12 cellular contexts compared by ENCODE assay signal in genomic region chr14:93006484-93007128, GRCh38.
A peak's percentile ranks its signal among the peaks of the same experiment; 100 is the strongest.
DNase-seq lines count a peak whose midpoint lies in the region; ATAC-seq and TF ChIP-seq lines count a peak whose summit lies in the region.
"Had no signal": no experiment of that assay in that cellular context is flagged by ENCODE, and none has a peak within 500 bp of the region (broad histone marks: within the 10 kb centered on the region; RNA-seq: fewer than 3 reads in every experiment).

No MANE protein-coding gene starts in this region.

- H3K27ac Mint-ChIP-seq in endodermal cell: peak overlapping the region; percentile 26
- no peak overlapping the region for H3K27ac Mint-ChIP-seq in activated CD4-positive, alpha-beta T cell treated with anti-CD3 and anti-CD28 coated beads for 36 hours
- H3K27ac Mint-ChIP-seq: activated T-helper 17 cell treated with anti-CD3 and anti-CD28 coated beads, Interleukin-2, amount 50 U/mL, for 72 hours had no signal

- H3K4me3 Mint-ChIP-seq in endodermal cell: no peak overlapping the region
- H3K4me3 Mint-ChIP-seq in activated CD4-positive, alpha-beta T cell treated with anti-CD3 and anti-CD28 coated beads for 36 hours: no peak overlapping the region
- H3K4me3 Mint-ChIP-seq: activated T-helper 17 cell treated with anti-CD3 and anti-CD28 coated beads, Interleukin-2, amount 50 U/mL, for 72 hours had no signal

- H3K36me3 Mint-ChIP-seq in endodermal cell (ENCODE audit: low read depth): no peaks in the 10 kb centered on the region
- H3K36me3 Mint-ChIP-seq in activated CD4-positive, alpha-beta T cell treated with anti-CD3 and anti-CD28 coated beads for 36 hours (ENCODE audit: low read depth): no peaks in the 10 kb centered on the region

- intact Hi-C loops in prostate gland (cut with DNase I): no loop called here
- intact Hi-C loops in activated CD4-positive, alpha-beta T cell treated with anti-CD3 and anti-CD28 coated beads for 36 hours (cut with DNase I, micrococcal nuclease): no loop called here

- peaks cover 4% of the 10 kb centered on the region for H3K4me1 Mint-ChIP-seq in endodermal cell
- H3K4me1 Mint-ChIP-seq in activated CD4-positive, alpha-beta T cell treated with anti-CD3 and anti-CD28 coated beads for 36 hours: no peaks in the 10 kb centered on the region

- peak overlapping the region; percentile 17 for H3K27ac ChIP-seq in endodermal cell (ENCODE audit: low read depth, low read length)
- H3K27ac ChIP-seq in prostate gland: no peak overlapping the region
- H3K27ac ChIP-seq: right lobe of liver had no signal

- H3K27me3 ChIP-seq in endodermal cell (ENCODE audit: control insufficient read depth, insufficient read depth, low read length, poor library complexity, severe bottlenecking): no peaks in the 10 kb centered on the region
- no peaks in the 10 kb centered on the region for H3K27me3 ChIP-seq in prostate gland (replicated peaks; ENCODE audit: insufficient read depth)
- H3K27me3 ChIP-seq: right lobe of liver had no signal

- CTCF ChIA-PET in activated CD4-positive, alpha-beta T cell treated with anti-CD3 and anti-CD28 coated beads for 36 hours (lab: Charles Lee): no interaction called here

- TF ChIP-seq CTCF in GM12865 (IDR thresholded peaks at IDR 0.05; ENCODE audit: insufficient read depth, low read depth, low read length, missing control alignments) (no peak), endodermal cell (conservative IDR thresholded peaks at IDR 0.05) (no peak), prostate gland (IDR thresholded peaks at IDR 0.05) (no peak)

- H3K4me3 ChIP-seq in GM12865 (ENCODE audit: low read depth, low read length) (no peak overlapping the region), endodermal cell (ENCODE audit: low read length) (no peak overlapping the region), prostate gland (no peak overlapping the region)
- H3K4me3 ChIP-seq: right lobe of liver had no signal

- 83 to 93% methylated on average over 7 to 8 of the region's 8 CpGs for WGBS in endodermal cell (ENCODE audit: insufficient coverage in 1 of 2, insufficient read length in 1 of 2), 2 experiments
- 41% methylated on average over 8 of the region's 8 CpGs for WGBS in prostate gland

- H3K36me3 ChIP-seq in endodermal cell (ENCODE audit: control insufficient read depth, insufficient read depth, low read length): no peaks in the 10 kb centered on the region
- H3K36me3 ChIP-seq in prostate gland: no peaks in the 10 kb centered on the region
- H3K36me3 ChIP-seq: right lobe of liver had no signal

- POLR2A ChIA-PET in activated CD4-positive, alpha-beta T cell treated with anti-CD3 and anti-CD28 coated beads for 36 hours (lab: Charles Lee): no interaction called here

- TF ChIP-seq POLR2A in prostate gland (IDR thresholded peaks at IDR 0.05): no peak

- DNase-seq in GM12865 (ENCODE audit: low read depth) (peak; percentile 10), NCI-H446 treated with DMSO at 0.1 percent for 48 hours (lab: John Stamatoyannopoulos, UW) (peak; percentile 27), endodermal cell (no peak), prostate gland (ENCODE audit: low spot score) (peak; percentile 40)
- no peak for DNase-seq in activated CD4-positive, alpha-beta T cell treated with anti-CD3 and anti-CD28 coated beads for 36 hours
- DNase-seq: effector CD8-positive, alpha-beta T cell; NCI-H748 treated with DMSO at 0.1 percent for 48 hours had no signal

- no peaks in the 10 kb centered on the region for H3K9me3 Mint-ChIP-seq in endodermal cell
- no peaks in the 10 kb centered on the region for H3K9me3 Mint-ChIP-seq in activated CD4-positive, alpha-beta T cell treated with anti-CD3 and anti-CD28 coated beads for 36 hours (ENCODE audit: low read depth)
- H3K9me3 Mint-ChIP-seq: activated T-helper 17 cell treated with anti-CD3 and anti-CD28 coated beads, Interleukin-2, amount 50 U/mL, for 72 hours had no signal

- no peaks in the 10 kb centered on the region for H3K9me3 ChIP-seq in endodermal cell (ENCODE audit: control insufficient read depth, low read length)
- no peaks in the 10 kb centered on the region for H3K9me3 ChIP-seq in prostate gland
- H3K9me3 ChIP-seq: right lobe of liver had no signal

- H3K4me1 ChIP-seq in endodermal cell (ENCODE audit: control insufficient read depth, insufficient read depth, low read length) (peaks cover 2% of the 10 kb centered on the region), prostate gland (replicated peaks) (peaks cover 23% of the 10 kb centered on the region)

- ATAC-seq in GM21526 (IDR thresholded peaks at IDR 0.05; ENCODE audit: low FRiP score, unreplicated experiment) (no peak), GM18519 (IDR thresholded peaks at IDR 0.05; ENCODE audit: low FRiP score, unreplicated experiment) (no peak), HG02763 (IDR thresholded peaks at IDR 0.05; ENCODE audit: unreplicated experiment) (no peak)
- ATAC-seq in activated CD4-positive, alpha-beta T cell treated with anti-CD3 and anti-CD28 coated beads for 36 hours: no peak
- ATAC-seq: activated T-helper 17 cell treated with anti-CD3 and anti-CD28 coated beads, Interleukin-2, amount 50 U/mL, for 72 hours had no signal

- H3K9ac ChIP-seq in endodermal cell (ENCODE audit: extremely low read depth, low read length, poor library complexity, severe bottlenecking): no peak overlapping the region

- no peaks in the 10 kb centered on the region for H3K27me3 Mint-ChIP-seq in endodermal cell (ENCODE audit: insufficient read depth)
- no peaks in the 10 kb centered on the region for H3K27me3 Mint-ChIP-seq in activated CD4-positive, alpha-beta T cell treated with anti-CD3 and anti-CD28 coated beads for 36 hours
- H3K27me3 Mint-ChIP-seq: activated T-helper 17 cell treated with anti-CD3 and anti-CD28 coated beads, Interleukin-2, amount 50 U/mL, for 72 hours had no signal

Comparison
In these comparisons a context has a peak if more than half of its experiments do, and no peak if none do; other contexts are left out.
1. DNase-seq: peak in GM12865 (single experiment), NCI-H446 treated with DMSO at 0.1 percent for 48 hours (single experiment) and prostate gland (single experiment); none in endodermal cell (single experiment) and activated CD4-positive, alpha-beta T cell treated with anti-CD3 and anti-CD28 coated beads for 36 hours (single experiment).